10 cellular contexts compared by ENCODE assay signal in genomic region chr2:145644820-145645302, GRCh38.
DNase-seq lines count a peak whose midpoint lies in the region; ATAC-seq, FAIRE-seq and TF ChIP-seq lines count a peak whose summit lies in the region.
"Had no signal": no experiment of that assay in that cellular context is flagged by ENCODE, and none has a peak within 500 bp of the region (broad histone marks: within the 10 kb centered on the region; RNA-seq: fewer than 3 reads in every experiment).

No MANE protein-coding gene starts in this region.

- TF ChIP-seq POLR2A in K562 (conservative IDR thresholded peaks at IDR 0.05) (no peak), transverse colon (IDR thresholded peaks at IDR 0.05) (no peak)

- peak; percentile 21 for DNase-seq in GM13977 (ENCODE audit: low spot score)
- DNase-seq in K562 (ENCODE audit: extremely low read depth in 1 of 4, low spot score in 3 of 4) = no peak
- DNase-seq in activated T-cell treated with anti-CD3 and anti-CD28 coated beads, Interleukin-2, amount 50 U/mL, for 72 hours = no peak
- no peak for DNase-seq in transverse colon
- no peak for DNase-seq in HUDEP-2 (lab: John Stamatoyannopoulos, UW; ENCODE audit: unreplicated experiment in 76 of 76)
- no peak for DNase-seq in coronary artery (ENCODE audit: low spot score)
- DNase-seq: activated CD8-positive, alpha-beta T cell treated with anti-CD3 and anti-CD28 coated beads, Interleukin-2, amount 10 ng/mL, durations not matched to agents 7 days and 5 days had no signal

- H3K9me3 ChIP-seq in K562 (replicated peaks; ENCODE audit: control insufficient read depth, insufficient read depth, low read depth, low read length) (no peaks in the 10 kb centered on the region), transverse colon (no peaks in the 10 kb centered on the region)
- H3K9me3 ChIP-seq: prostate gland had no signal

- in situ Hi-C loops in GM13977 (cut with MboI; ENCODE audit: low pct_unique_long_range_greater_than_20kb, low sequenced_read_pairs, unreplicated experiment) = no loop called here
- in situ Hi-C loops in K562 (cut with MboI) = no loop called here
- in situ Hi-C loops in transverse colon (cut with MboI; ENCODE audit: low pct_ligation_motif_present in 1 of 4, low pct_unique_long_range_greater_than_20kb in 1 of 4, low sequenced_read_pairs in 3 of 4) = no loop called here

- no peaks in the 10 kb centered on the region for H3K79me2 ChIP-seq in K562 (ENCODE audit: control insufficient read depth, insufficient read depth, low read length)

- H3K4me2 ChIP-seq in K562 (ENCODE audit: insufficient read depth, low read length) = no peak overlapping the region

- H3K9me1 ChIP-seq in K562 (ENCODE audit: control insufficient read depth, insufficient read depth, low read length) = no peaks in the 10 kb centered on the region

- H3K4me1 ChIP-seq in K562 (replicated peaks in 1 of 2; ENCODE audit: control insufficient read depth in 2 of 2, insufficient read depth in 2 of 2, low read length in 2 of 2) (no peaks in the 10 kb centered on the region), transverse colon (no peaks in the 10 kb centered on the region)
- H3K4me1 ChIP-seq: prostate gland had no signal

- FAIRE-seq in K562 (lab: Jason Lieb, UNC) = no peak

- no peak overlapping the region for H3K4me3 Mint-ChIP-seq in activated T-cell treated with anti-CD3 and anti-CD28 coated beads, Interleukin-2, amount 50 U/mL, for 72 hours
- H3K4me3 Mint-ChIP-seq: activated CD8-positive, alpha-beta T cell treated with anti-CD3 and anti-CD28 coated beads, Interleukin-2, amount 10 ng/mL, durations not matched to agents 7 days and 5 days had no signal

- intact Hi-C loops in K562 (cut with micrococcal nuclease) = no loop called here
- intact Hi-C loops in transverse colon (cut with DNase I; ENCODE audit: low total_unique reads) = no loop called here

- H3K4me3 ChIP-seq in K562 (no peak overlapping the region), transverse colon (no peak overlapping the region), coronary artery (no peak overlapping the region)
- H3K4me3 ChIP-seq: prostate gland had no signal

- no TSS peak for BruUV-seq in K562 (replicated peaks; lab: Mats Ljungman, UMichigan)

- no peak overlapping the region for H3K9ac ChIP-seq in K562 (ENCODE audit: insufficient read depth in 1 of 2, low read depth in 2 of 2, low read length in 2 of 2)

- H3K27me3 ChIP-seq in K562 (ENCODE audit: control insufficient read depth in 2 of 2, insufficient read depth in 2 of 2, low read length in 2 of 2) = no peaks in the 10 kb centered on the region
- no peaks in the 10 kb centered on the region for H3K27me3 ChIP-seq in transverse colon

- no peak overlapping the region for H3K27ac ChIP-seq in K562 (ENCODE audit: extremely low read depth, low read depth, low read length)
- H3K27ac ChIP-seq in transverse colon = no peak overlapping the region
- no peak overlapping the region for H3K27ac ChIP-seq in coronary artery
- H3K27ac ChIP-seq: prostate gland had no signal

- no peaks in the 10 kb centered on the region for H4K20me1 ChIP-seq in K562 (replicated peaks; ENCODE audit: control insufficient read depth, insufficient read depth, low read length)

- H3K27me3 Mint-ChIP-seq in activated T-cell treated with anti-CD3 and anti-CD28 coated beads, Interleukin-2, amount 50 U/mL, for 72 hours (ENCODE audit: low read depth) = no peaks in the 10 kb centered on the region

- TF ChIP-seq RAD21 in K562 (CRISPR knock-in tag; conservative IDR thresholded peaks at IDR 0.05 in 1 of 2, IDR thresholded peaks at IDR 0.05 in 1 of 2) = no peak

- POLR2A ChIA-PET in K562 (lab: Yijun Ruan, JAX) = no interaction called here

- H3K4me1 Mint-ChIP-seq in activated T-cell treated with anti-CD3 and anti-CD28 coated beads, Interleukin-2, amount 50 U/mL, for 72 hours (ENCODE audit: low read depth) = no peaks in the 10 kb centered on the region

- ATAC-seq in GM21381 (IDR thresholded peaks at IDR 0.05; ENCODE audit: unreplicated experiment) (peak; percentile 98), HG03108 (IDR thresholded peaks at IDR 0.05; ENCODE audit: unreplicated experiment) (peak; percentile 99), K562 (no peak)
- no peak for ATAC-seq in activated T-cell treated with anti-CD3 and anti-CD28 coated beads, Interleukin-2, amount 50 U/mL, for 72 hours (replicated peaks in 1 of 2)
- ATAC-seq: activated CD8-positive, alpha-beta T cell treated with anti-CD3 and anti-CD28 coated beads, Interleukin-2, amount 10 ng/mL, durations not matched to agents 7 days and 5 days had no signal

- 0 out of 2 replicates have a peak overlapping the region, but pooled peaks have one; percentile 34 for H2AFZ ChIP-seq in K562 (ENCODE audit: low read depth, low read length)

- H3K9me3 Mint-ChIP-seq in activated T-cell treated with anti-CD3 and anti-CD28 coated beads, Interleukin-2, amount 50 U/mL, for 72 hours = no peaks in the 10 kb centered on the region

- TF ChIP-seq CTCF in GM13977 (IDR thresholded peaks at IDR 0.05; ENCODE audit: extremely low read depth, insufficient read depth, missing control alignments) (no peak), K562 (IDR thresholded peaks at IDR 0.05 in 2 of 3, conservative IDR thresholded peaks at IDR 0.05 in 1 of 3; ENCODE audit: insufficient read depth in 2 of 3, low read depth in 1 of 3, low read length in 3 of 3) (no peak), transverse colon (IDR thresholded peaks at IDR 0.05) (no peak), coronary artery (IDR thresholded peaks at IDR 0.05) (no peak)

- no peak for TF ChIP-seq EP300 in K562 (IDR thresholded peaks at IDR 0.05; ENCODE audit: low read length)
- TF ChIP-seq EP300 in transverse colon (IDR thresholded peaks at IDR 0.05; ENCODE audit: low read depth) = no peak

- no peak overlapping the region for H3K27ac Mint-ChIP-seq in activated T-cell treated with anti-CD3 and anti-CD28 coated beads, Interleukin-2, amount 50 U/mL, for 72 hours
- H3K27ac Mint-ChIP-seq: activated CD8-positive, alpha-beta T cell treated with anti-CD3 and anti-CD28 coated beads, Interleukin-2, amount 10 ng/mL, durations not matched to agents 7 days and 5 days had no signal

- H3K36me3 ChIP-seq in K562 (ENCODE audit: control insufficient read depth, insufficient read depth, low read length) (no peaks in the 10 kb centered on the region), transverse colon (no peaks in the 10 kb centered on the region)
- H3K36me3 ChIP-seq: prostate gland had no signal

- H3K36me3 Mint-ChIP-seq in activated T-cell treated with anti-CD3 and anti-CD28 coated beads, Interleukin-2, amount 50 U/mL, for 72 hours (ENCODE audit: insufficient read depth in 2 of 2) = no peaks in the 10 kb centered on the region

- CTCF ChIA-PET in K562 (lab: Yijun Ruan, JAX; ENCODE audit: low intra/inter-chr PET ratio) = interaction anchor here (0.7 kb wide), 1 partner anchor 1875 kb away, joined by 3 read pairs; no protein-coding TSS in a partner anchor

TF ChIP-seq in K562, 482 proteins besides CTCF, POLR2A, EP300 and RAD21:
- no peak for TF ChIP-seq U2AF2 (optimal IDR thresholded peaks at IDR 0.05; ENCODE audit: low read depth, low read length)
- TF ChIP-seq, protein P1, sequence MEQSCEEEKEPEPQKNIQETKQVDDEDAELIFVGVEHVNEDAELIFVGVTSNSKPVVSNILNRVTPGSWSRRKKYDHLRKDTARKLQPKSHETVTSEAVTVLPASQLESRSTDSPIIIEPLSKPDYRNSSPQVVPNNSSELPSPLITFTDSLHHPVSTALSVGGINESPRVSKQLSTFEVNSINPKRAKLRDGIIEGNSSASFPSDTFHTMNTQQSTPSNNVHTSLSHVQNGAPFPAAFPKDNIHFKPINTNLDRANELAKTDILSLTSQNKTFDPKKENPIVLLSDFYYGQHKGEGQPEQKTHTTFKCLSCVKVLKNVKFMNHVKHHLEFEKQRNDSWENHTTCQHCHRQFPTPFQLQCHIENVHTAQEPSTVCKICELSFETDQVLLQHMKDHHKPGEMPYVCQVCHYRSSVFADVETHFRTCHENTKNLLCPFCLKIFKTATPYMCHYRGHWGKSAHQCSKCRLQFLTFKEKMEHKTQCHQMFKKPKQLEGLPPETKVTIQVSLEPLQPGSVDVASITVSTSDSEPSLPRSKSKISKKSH (CRISPR knock-in tag; IDR thresholded peaks at IDR 0.05) = no peak
- TF ChIP-seq ZNF644 (tag; IDR thresholded peaks at IDR 0.05; ENCODE audit: low read depth) = no peak
- TF ChIP-seq FOXA1 (IDR thresholded peaks at IDR 0.05; ENCODE audit: borderline replicate concordance) = no peak
- TF ChIP-seq, protein P2, sequence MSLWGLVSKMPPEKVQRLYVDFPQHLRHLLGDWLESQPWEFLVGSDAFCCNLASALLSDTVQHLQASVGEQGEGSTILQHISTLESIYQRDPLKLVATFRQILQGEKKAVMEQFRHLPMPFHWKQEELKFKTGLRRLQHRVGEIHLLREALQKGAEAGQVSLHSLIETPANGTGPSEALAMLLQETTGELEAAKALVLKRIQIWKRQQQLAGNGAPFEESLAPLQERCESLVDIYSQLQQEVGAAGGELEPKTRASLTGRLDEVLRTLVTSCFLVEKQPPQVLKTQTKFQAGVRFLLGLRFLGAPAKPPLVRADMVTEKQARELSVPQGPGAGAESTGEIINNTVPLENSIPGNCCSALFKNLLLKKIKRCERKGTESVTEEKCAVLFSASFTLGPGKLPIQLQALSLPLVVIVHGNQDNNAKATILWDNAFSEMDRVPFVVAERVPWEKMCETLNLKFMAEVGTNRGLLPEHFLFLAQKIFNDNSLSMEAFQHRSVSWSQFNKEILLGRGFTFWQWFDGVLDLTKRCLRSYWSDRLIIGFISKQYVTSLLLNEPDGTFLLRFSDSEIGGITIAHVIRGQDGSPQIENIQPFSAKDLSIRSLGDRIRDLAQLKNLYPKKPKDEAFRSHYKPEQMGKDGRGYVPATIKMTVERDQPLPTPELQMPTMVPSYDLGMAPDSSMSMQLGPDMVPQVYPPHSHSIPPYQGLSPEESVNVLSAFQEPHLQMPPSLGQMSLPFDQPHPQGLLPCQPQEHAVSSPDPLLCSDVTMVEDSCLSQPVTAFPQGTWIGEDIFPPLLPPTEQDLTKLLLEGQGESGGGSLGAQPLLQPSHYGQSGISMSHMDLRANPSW (CRISPR knock-in tag; IDR thresholded peaks at IDR 0.05) = no peak
- no peak for TF ChIP-seq SRF (CRISPR knock-in tag; IDR thresholded peaks at IDR 0.05)
TF ChIP-seq in K562: peak in this region for 0.

Comparison
In these comparisons a context has a peak if more than half of its experiments do, and no peak if none do; other contexts are left out.
1. ATAC-seq: peak in GM21381 (single experiment) and HG03108 (single experiment); none in K562 (single experiment) and activated T-cell treated with anti-CD3 and anti-CD28 coated beads, Interleukin-2, amount 50 U/mL, for 72 hours (0 of 2).